ENCODE assay signal across 18 cellular contexts in the genomic region with DNA sequence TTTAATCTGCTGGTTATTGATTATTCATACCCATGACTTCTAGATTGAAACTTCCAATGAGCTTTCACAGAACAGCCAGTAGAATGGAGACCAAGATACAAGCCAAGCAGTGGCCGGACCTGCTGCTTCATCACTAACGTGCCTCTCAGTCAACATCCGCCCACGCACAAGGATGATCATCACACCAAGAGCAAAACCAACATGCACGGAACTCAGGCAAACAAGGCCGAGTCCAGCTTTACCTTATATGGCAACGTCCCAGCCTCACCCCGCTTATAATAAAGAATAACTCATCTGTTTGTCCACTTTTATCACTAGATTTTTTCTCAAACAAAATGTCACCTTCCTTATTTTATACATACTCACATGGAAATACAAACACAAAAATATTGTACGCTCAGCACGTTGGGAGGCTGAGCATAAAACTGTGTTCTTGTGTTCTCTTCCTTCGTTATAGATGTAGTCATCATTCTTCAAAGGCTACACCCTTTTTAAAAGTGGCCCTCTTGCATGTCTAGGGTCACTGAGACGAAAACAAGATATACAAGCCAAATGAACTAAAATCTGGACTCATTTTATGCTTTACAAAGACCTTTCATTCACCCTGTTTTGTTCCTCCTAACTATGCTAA.
"Had no signal": no experiment of that assay in that cellular context is flagged by ENCODE, and none has a peak within 500 bp of the region (broad histone marks: within the 10 kb centered on the region; RNA-seq: fewer than 3 reads in every experiment).

No MANE protein-coding gene starts in this region.

- ATAC-seq: activated CD4-positive, CD25-positive, alpha-beta regulatory T cell treated with anti-CD3 and anti-CD28 coated beads, Interleukin-2, amount 50 U/mL, for 24 hours; activated T-cell treated with anti-CD3 and anti-CD28 coated beads, Interleukin-2, amount 50 U/mL, for 72 hours; left ventricle myocardium superior had no signal

- DNase-seq: activated CD8-positive, alpha-beta memory T cell treated with anti-CD3 and anti-CD28 coated beads for 24 hours; activated naive CD4-positive, alpha-beta T cell treated with Interleukin-2 at 50 U/mL for 16 hours; colonic mucosa; effector CD4-positive, alpha-beta T cell; foreskin melanocyte; kidney; left ventricle myocardium superior; mesendoderm; occipital lobe; sigmoid colon; stimulated activated CD4-positive, alpha-beta T cell treated with anti-CD3 and anti-CD28 coated beads, Interleukin-12 subunit alpha, Interleukin-12 subunit beta, amount 100 ng/mL, for 4 hours; stimulated activated CD4-positive, alpha-beta T cell treated with anti-CD3 and anti-CD28 coated beads, Interleukin-4, amount 100 ng/mL, for 1 hour; uterus had no signal

- H3K4me1 Mint-ChIP-seq: nephron had no signal

- FAIRE-seq: endothelial cell of umbilical vein, kidney had no signal

- H3K27ac ChIP-seq: colonic mucosa, sigmoid colon, uterus had no signal

- H3K9me3 ChIP-seq: colonic mucosa, sigmoid colon, uterus had no signal

- H3K27ac Mint-ChIP-seq: activated T-cell treated with anti-CD3 and anti-CD28 coated beads, Interleukin-2, amount 50 U/mL, for 72 hours; T-helper 2 cell treated with Interferon-gamma antibody and Interleukin-4, amounts not matched to agents 5 μg/mL and 100 μg/mL, for 36 hours had no signal

- H3K27me3 ChIP-seq: colonic mucosa, sigmoid colon, uterus had no signal

- H3K9me3 Mint-ChIP-seq: activated T-cell treated with anti-CD3 and anti-CD28 coated beads, Interleukin-2, amount 50 U/mL, for 72 hours; nephron; T-helper 2 cell treated with Interferon-gamma antibody and Interleukin-4, amounts not matched to agents 5 μg/mL and 100 μg/mL, for 36 hours had no signal

- H3K4me3 Mint-ChIP-seq: activated T-cell treated with anti-CD3 and anti-CD28 coated beads, Interleukin-2, amount 50 U/mL, for 72 hours; nephron; T-helper 2 cell treated with Interferon-gamma antibody and Interleukin-4, amounts not matched to agents 5 μg/mL and 100 μg/mL, for 36 hours had no signal

- H3K36me3 ChIP-seq: colonic mucosa, sigmoid colon, uterus had no signal

- H3K4me3 ChIP-seq: colonic mucosa, sigmoid colon, uterus had no signal

- H3K4me1 ChIP-seq: colonic mucosa, sigmoid colon, uterus had no signal
